Comparison of ENCODE assay signal across 20 cellular contexts in the genomic region with DNA sequence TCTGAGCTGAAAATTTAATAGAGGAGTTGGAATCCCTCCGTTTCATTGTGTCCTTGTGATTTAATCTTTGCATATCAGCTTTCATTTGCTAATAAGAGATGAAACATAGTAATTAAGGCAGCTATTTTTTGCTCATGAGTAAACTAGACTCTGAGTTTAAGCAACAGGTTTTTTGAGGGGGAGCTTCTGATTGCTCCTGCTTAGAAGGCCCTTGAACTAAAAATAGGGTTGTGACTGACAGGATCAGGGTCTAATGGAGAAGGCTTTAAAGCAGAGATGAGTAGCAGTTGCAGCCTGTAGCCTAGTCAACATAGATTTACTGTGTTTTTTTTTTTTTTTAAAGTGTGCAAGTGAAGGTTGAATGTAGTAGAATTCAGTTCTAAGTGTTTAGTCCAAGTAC.
"Had no signal": no experiment of that assay in that cellular context is flagged by ENCODE, and none has a peak within 500 bp of the region (broad histone marks: within the 10 kb centered on the region; RNA-seq: fewer than 3 reads in every experiment).

No MANE protein-coding gene starts in this region.

- H3K27me3 ChIP-seq: body of pancreas, colonic mucosa, pancreas, thyroid gland had no signal

- H3K36me3 ChIP-seq: colonic mucosa had no signal

- H3K4me3 ChIP-seq: body of pancreas, colonic mucosa, pancreas, thyroid gland had no signal

- H3K27ac ChIP-seq: body of pancreas, colonic mucosa, epithelial cell of prostate, pancreas, thyroid gland had no signal

- DNase-seq: activated CD4-positive, alpha-beta T cell treated with anti-CD3 and anti-CD28 coated beads, Interleukin-2, amount 10 ng/mL, durations not matched to agents 24 days and 14 days; activated CD8-positive, alpha-beta T cell treated with anti-CD3 and anti-CD28 coated beads for 36 hours; activated naive CD4-positive, alpha-beta T cell treated with Interleukin-2 at 50 U/mL for 16 hours; activated naive CD8-positive, alpha-beta T cell treated with anti-CD3 and anti-CD28 coated beads, Interleukin-2, amount 10 ng/mL, durations not matched to agents 7 days and 5 days; activated T-cell treated with anti-CD3 and anti-CD28 coated beads, Interleukin-2, amount 50 U/mL, for 24 hours; amygdala; body of pancreas; central memory CD4-positive, alpha-beta T cell; colonic mucosa; endodermal cell; foreskin fibroblast; hypothalamus; islet precursor cell; naive B cell; pancreas; stimulated activated CD4-positive, alpha-beta T cell treated with anti-CD3 and anti-CD28 coated beads, Interleukin-12 subunit alpha, Interleukin-12 subunit beta, amount 100 ng/mL, for 4 hours; stimulated activated CD4-positive, alpha-beta T cell treated with anti-CD3 and anti-CD28 coated beads, Interleukin-1b, Interleukin-23, amount 100 ng/mL, for 48 hours; stimulated activated naive CD4-positive, alpha-beta T cell treated with Interleukin-2 at 50 U/mL for 16 hours; thyroid gland had no signal

- H3K9me3 ChIP-seq: body of pancreas, colonic mucosa, pancreas, thyroid gland had no signal

- ATAC-seq: activated CD8-positive, alpha-beta T cell treated with anti-CD3 and anti-CD28 coated beads for 36 hours; body of pancreas; pancreas had no signal

- H3K4me1 ChIP-seq: body of pancreas, colonic mucosa, pancreas, thyroid gland had no signal
